ENCODE assay signal across 8 cellular contexts in the genomic region with DNA sequence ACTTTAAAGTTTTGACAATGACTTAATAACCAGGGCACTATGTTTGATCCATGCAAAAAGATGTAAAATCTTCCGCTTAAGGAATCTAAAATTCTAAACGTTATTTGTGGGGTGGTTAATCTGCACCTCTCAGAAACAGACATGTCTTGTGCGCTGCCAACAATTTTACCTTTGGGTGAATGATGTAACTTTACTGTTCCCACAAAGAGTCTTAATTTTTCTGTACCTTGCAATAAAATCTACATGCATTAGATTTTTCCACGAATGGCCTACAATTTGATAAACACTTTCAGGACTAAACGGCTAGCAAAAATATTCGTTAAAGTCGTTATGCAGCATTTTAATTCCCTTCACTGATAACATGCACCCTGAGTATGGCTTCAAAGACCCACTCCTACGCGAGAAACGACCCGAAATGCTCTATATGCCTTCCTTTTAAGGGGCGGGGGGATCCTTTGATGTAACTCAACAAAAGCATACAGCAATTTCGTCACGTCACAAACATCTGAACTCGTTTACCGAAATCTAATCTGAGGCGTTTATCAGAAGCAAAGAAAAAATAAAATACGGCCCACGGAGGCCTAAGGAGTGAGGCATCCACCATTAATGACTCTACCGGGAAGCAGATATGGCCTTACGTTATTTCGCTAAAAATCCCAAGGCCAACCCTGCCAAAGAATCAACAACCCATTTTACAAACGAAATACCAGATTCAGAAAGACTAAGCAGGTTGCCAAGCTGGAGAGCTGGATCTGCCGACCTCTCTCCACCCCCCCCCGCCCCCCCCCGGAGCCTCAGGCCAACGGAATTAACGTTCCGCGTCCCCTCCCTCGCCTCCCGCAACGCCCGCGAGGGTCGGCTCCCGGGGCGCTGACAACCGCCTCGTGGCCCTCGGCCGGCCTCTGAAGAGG. TPM values are rescaled to one million over a fixed set of nuclear protein-coding genes. Genes with fewer than 3 reads are reported as not detected.
DNase-seq lines count a peak whose midpoint lies in the region; ATAC-seq and TF ChIP-seq lines count a peak whose summit lies in the region.

No MANE protein-coding gene starts in this region.

- H3K27ac ChIP-seq in caudate nucleus (ENCODE audit: low read depth, low read length) = peak overlapping the region; percentile 99

- no peaks in the 10 kb centered on the region for H3K27me3 ChIP-seq in GM06990 (replicated peaks; ENCODE audit: control insufficient read depth, insufficient read depth, low read length)

- peaks cover 42% of the 10 kb centered on the region for H3K4me1 Mint-ChIP-seq in stimulated activated naive CD8-positive, alpha-beta T cell treated with anti-CD3 and anti-CD28 coated beads, Interleukin-15, amount 100 ng/mL, for 72 hours

- no peak for DNase-seq in GM06990 (ENCODE audit: extremely low read depth, insufficient read length)
- peak; percentile 47 for DNase-seq in SHP77 treated with DMSO at 0.1 percent for 48 hours (lab: John Stamatoyannopoulos, UW)
- DNase-seq in caudate nucleus (lab: John Stamatoyannopoulos, UW) = peak in 2 of 61 donors; percentile 21 to 43
- DNase-seq in left lobe of liver (ENCODE audit: low spot score) = no peak
- peak; percentile 23 to 31 for DNase-seq in stimulated activated naive CD8-positive, alpha-beta T cell treated with anti-CD3 and anti-CD28 coated beads, Interleukin-15, amount 100 ng/mL, for 72 hours
- DNase-seq in DMS153 treated with DMSO at 0.1 percent for 48 hours (lab: John Stamatoyannopoulos, UW; ENCODE audit: unreplicated experiment) = no peak

- H3K4me3 Mint-ChIP-seq in stimulated activated naive CD8-positive, alpha-beta T cell treated with anti-CD3 and anti-CD28 coated beads, Interleukin-15, amount 100 ng/mL, for 72 hours = peak overlapping the region; percentile 87 to 98

- no peaks in the 10 kb centered on the region for H3K9me3 Mint-ChIP-seq in stimulated activated naive CD8-positive, alpha-beta T cell treated with anti-CD3 and anti-CD28 coated beads, Interleukin-15, amount 100 ng/mL, for 72 hours

- ATAC-seq in HG02840 (IDR thresholded peaks at IDR 0.05; ENCODE audit: low FRiP score, unreplicated experiment) (peak; percentile 35), left lobe of liver (peak; percentile 65), HG03460 (IDR thresholded peaks at IDR 0.05; ENCODE audit: unreplicated experiment) (no peak)
- peak; percentile 0 for ATAC-seq in stimulated activated naive CD8-positive, alpha-beta T cell treated with anti-CD3 and anti-CD28 coated beads, Interleukin-15, amount 100 ng/mL, for 72 hours

- H3K4me3 ChIP-seq in GM06990 (replicated peaks; ENCODE audit: low read depth, low read length) = peak overlapping the region; percentile 82

- H3K36me3 ChIP-seq in GM06990 (ENCODE audit: control insufficient read depth, insufficient read depth, low read length) = peaks cover 3% of the 10 kb centered on the region

- H3K27ac Mint-ChIP-seq in stimulated activated naive CD8-positive, alpha-beta T cell treated with anti-CD3 and anti-CD28 coated beads, Interleukin-15, amount 100 ng/mL, for 72 hours = peak overlapping the region; percentile 99 to 100

- no peaks in the 10 kb centered on the region for H3K27me3 Mint-ChIP-seq in stimulated activated naive CD8-positive, alpha-beta T cell treated with anti-CD3 and anti-CD28 coated beads, Interleukin-15, amount 100 ng/mL, for 72 hours

- TF ChIP-seq CTCF in GM06990 (IDR thresholded peaks at IDR 0.05; ENCODE audit: insufficient read depth, low read length, poor library complexity, severe bottlenecking) = no peak

RNA-seq across cellular contexts. Expression of a gene that starts 0.6 kb away (rescaled TPM):
- 18.8 TPM for total RNA-seq in left lobe of liver

RNA-seq across cellular contexts. Expression of a gene that starts 0.6 kb away (rescaled TPM):
- total RNA-seq in left lobe of liver = 20.0 TPM

RNA-seq across cellular contexts. Expression of a gene that starts 0.9 kb away (rescaled TPM):
- 8.9 TPM for total RNA-seq in left lobe of liver

RNA-seq across cellular contexts. Expression of a gene that starts 36.1 kb away (rescaled TPM):
- total RNA-seq in left lobe of liver = 18.6 TPM

RNA-seq across cellular contexts. Expression of a gene that starts 46.2 kb away (rescaled TPM):
- 29.7 TPM for total RNA-seq in left lobe of liver

Comparison
In these comparisons a context has a peak if more than half of its experiments do, and no peak if none do; other contexts are left out.
1. DNase-seq: peak in SHP77 treated with DMSO at 0.1 percent for 48 hours (single experiment) and stimulated activated naive CD8-positive, alpha-beta T cell treated with anti-CD3 and anti-CD28 coated beads, Interleukin-15, amount 100 ng/mL, for 72 hours (2 of 2); none in GM06990 (single experiment), left lobe of liver (single experiment) and DMS153 treated with DMSO at 0.1 percent for 48 hours (single experiment).